Comparison of ENCODE assay signal across 9 cellular contexts in the genomic region with DNA sequence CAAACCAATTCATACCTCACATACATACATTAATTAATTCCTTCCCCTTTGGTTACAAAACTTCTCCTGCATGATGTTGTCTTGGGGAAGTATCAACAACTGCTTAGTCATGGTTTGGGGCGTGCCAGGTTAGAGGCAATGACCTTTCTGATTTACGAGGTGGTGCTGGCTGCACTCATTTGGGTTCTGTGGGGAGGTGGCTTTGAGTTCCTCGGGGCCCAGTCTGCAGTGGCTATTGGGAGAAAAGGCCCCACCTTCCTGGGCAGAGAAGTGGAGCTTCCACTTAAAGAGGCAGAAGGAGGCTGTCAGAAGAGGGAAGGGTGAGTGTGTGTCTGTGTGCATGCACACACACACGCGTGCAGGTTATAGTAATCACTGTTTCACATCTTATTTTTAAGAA. TPM values are rescaled to one million over a fixed set of nuclear protein-coding genes. Genes with fewer than 3 reads are reported as not detected.
DNase-seq lines count a peak whose midpoint lies in the region; ATAC-seq and TF ChIP-seq lines count a peak whose summit lies in the region.
"Had no signal": no experiment of that assay in that cellular context is flagged by ENCODE, and none has a peak within 500 bp of the region (broad histone marks: within the 10 kb centered on the region; RNA-seq: fewer than 3 reads in every experiment).

No MANE protein-coding gene starts in this region.

- no peaks in the 10 kb centered on the region for H3K27me3 ChIP-seq in IMR-90 (ENCODE audit: control insufficient read depth, insufficient read depth, low read length)
- no peaks in the 10 kb centered on the region for H3K27me3 ChIP-seq in adrenal gland

- no peaks in the 10 kb centered on the region for H3K9me3 ChIP-seq in IMR-90 (ENCODE audit: control insufficient read depth, insufficient read depth, low read length)
- no peaks in the 10 kb centered on the region for H3K9me3 ChIP-seq in adrenal gland (replicated peaks in 1 of 3)

- H4K91ac ChIP-seq in IMR-90 (ENCODE audit: insufficient read depth, low read depth, low read length), result no peak overlapping the region

- CTCF ChIA-PET in IMR-90 (lab: Yijun Ruan, JAX), result interaction anchor here (0.7 to 1.6 kb wide), 2 partner anchors 21 to 205 kb away, joined by 3 read pairs; no protein-coding TSS in a partner anchor

- TF ChIP-seq CTCF in IMR-90 (conservative IDR thresholded peaks at IDR 0.05; ENCODE audit: low read depth, low read length) (no peak), adrenal gland (IDR thresholded peaks at IDR 0.05) (no peak)

- H3K18ac ChIP-seq in IMR-90 (ENCODE audit: low read depth, low read length), result 0 out of 2 replicates have a peak overlapping the region, but pooled peaks have one; percentile 28

- H2AK9ac ChIP-seq in IMR-90 (replicated peaks; ENCODE audit: low read depth, low read length, poor library complexity), result no peak overlapping the region

- peak overlapping the region in 1 of 2 experiments; percentile 32; a peak in 2 of 4 replicates for H4K8ac ChIP-seq in IMR-90 (ENCODE audit: low read depth in 2 of 2, low read length in 2 of 2)

- WGBS in IMR-90 (ENCODE audit: extremely low coverage in 2 of 2, insufficient read length in 1 of 2), 2 experiments, result 0% methylated on average over 1 of the region's 5 CpGs; no CpG with 5 or more reads in 1 of the 2 experiments
- WGBS in adrenal gland, 4 donors, result 37 to 55% (median 40%) methylated on average over 5 of the region's 5 CpGs

- no peak for TF ChIP-seq POLR2A in IMR-90 (IDR thresholded peaks at IDR 0.05; ENCODE audit: low read depth, low read length)
- no peak for TF ChIP-seq POLR2A in adrenal gland (IDR thresholded peaks at IDR 0.05)

- H3K4ac ChIP-seq in IMR-90 (ENCODE audit: low read depth, low read length), result no peak overlapping the region; the same call in 1 of the 2 replicates

- no peaks in the 10 kb centered on the region for H3K79me1 ChIP-seq in IMR-90 (ENCODE audit: low read depth in 1 of 2, low read length in 2 of 2)

- H3K27ac ChIP-seq in IMR-90 (ENCODE audit: insufficient read depth, low read length) (no peak overlapping the region), adrenal gland (peak overlapping the region in 2 of 5 donors; percentile 1 to 6)

- H3K36me3 ChIP-seq in IMR-90 (ENCODE audit: control insufficient read depth, insufficient read depth, low read length) (no peaks in the 10 kb centered on the region), adrenal gland (replicated peaks in 1 of 2) (no peaks in the 10 kb centered on the region)

- H2BK120ac ChIP-seq in IMR-90 (ENCODE audit: low read depth, low read length), result no peak overlapping the region

- no peak for TF ChIP-seq RAD21 in IMR-90 (IDR thresholded peaks at IDR 0.05; ENCODE audit: low read length)

- DNase-seq in CD1c-positive myeloid dendritic cell (ENCODE audit: extremely low spot score), result peak; percentile 93
- peak; percentile 29 for DNase-seq in IMR-90
- DNase-seq in adrenal gland, result peak; percentile 43 to 91 (median 84)
- peak; percentile 33 for DNase-seq in myocyte (ENCODE audit: low read depth)
- no peak for DNase-seq in NCI-H82 treated with DMSO at 0.1 percent for 48 hours (lab: John Stamatoyannopoulos, UW; ENCODE audit: unreplicated experiment)
- DNase-seq: NCI-H510A treated with DMSO at 0.1 percent for 48 hours had no signal

- H4K20me1 ChIP-seq in IMR-90 (ENCODE audit: insufficient read depth, low read length), result no peaks in the 10 kb centered on the region

- H3K4me3 ChIP-seq in IMR-90 (ENCODE audit: insufficient read depth, low read depth, low read length), result no peak overlapping the region
- no peak overlapping the region for H3K4me3 ChIP-seq in adrenal gland

- no peak overlapping the region for H2BK20ac ChIP-seq in IMR-90 (ENCODE audit: low read depth, low read length)

- H3K4me1 ChIP-seq in IMR-90 (ENCODE audit: control insufficient read depth, insufficient read depth, low read length), result peaks cover 3% of the 10 kb centered on the region
- peaks cover 8 to 16% of the 10 kb centered on the region in 2 donors for H3K4me1 ChIP-seq in adrenal gland (replicated peaks in 1 of 2)

- dilution Hi-C loops in IMR-90 (cut with HindIII; ENCODE audit: low sequenced_read_pairs, unreplicated experiment), result no loop called here

- no peak overlapping the region for H3K56ac ChIP-seq in IMR-90 (ENCODE audit: extremely low read depth, insufficient read depth, low read length)

- H2BK5ac ChIP-seq in IMR-90 (ENCODE audit: low read depth, low read length, poor library complexity, severe bottlenecking), result no peak overlapping the region

- no peak overlapping the region; the same call in 1 of the 2 replicates for H3K4me2 ChIP-seq in IMR-90 (ENCODE audit: low read depth, low read length)

- no peak overlapping the region for H3K9ac ChIP-seq in IMR-90 (ENCODE audit: low read depth, low read length)

- ATAC-seq in IMR-90 (ENCODE audit: low read depth) (peak; percentile 82), HG03159 (IDR thresholded peaks at IDR 0.05; ENCODE audit: unreplicated experiment) (no peak), HG02981 (IDR thresholded peaks at IDR 0.05; ENCODE audit: unreplicated experiment) (no peak), GM19395 (IDR thresholded peaks at IDR 0.05; ENCODE audit: unreplicated experiment) (no peak)

- no TSS peak for BruUV-seq in IMR-90 (replicated peaks; lab: Mats Ljungman, UMichigan)

- no peak overlapping the region for H4K5ac ChIP-seq in IMR-90 (ENCODE audit: low read depth, low read length)

- peak overlapping the region; percentile 27 for H3K14ac ChIP-seq in IMR-90 (replicated peaks; ENCODE audit: low read depth, low read length)

- POLR2A ChIA-PET in IMR-90 (lab: Charles Lee; ENCODE audit: unreplicated experiment), result no interaction called here

- in situ Hi-C loops in IMR-90 (cut with MboI; ENCODE audit: low sequenced_read_pairs), result no loop called here

- 0 out of 3 replicates have a peak overlapping the region, but pooled peaks have one; percentile 20 for H2BK15ac ChIP-seq in IMR-90 (ENCODE audit: low read depth, low read length)

- H2AFZ ChIP-seq in IMR-90 (replicated peaks; ENCODE audit: low read length, poor library complexity), result peak overlapping the region; percentile 58

- no peak overlapping the region for H2AK5ac ChIP-seq in IMR-90 (ENCODE audit: low read depth, low read length)

- H3K9me1 ChIP-seq in IMR-90 (ENCODE audit: insufficient read depth, low read length), result 0 out of 2 replicates have a peak, but pooled peaks cover 4% of the 10 kb centered on the region

- intact Hi-C loops in IMR-90 (cut with micrococcal nuclease) (no loop called here), adrenal gland (cut with DNase I) (no loop called here)

- H3K23ac ChIP-seq in IMR-90 (ENCODE audit: low read depth, low read length), result no peak overlapping the region

TF ChIP-seq in IMR-90, 13 proteins besides CTCF, POLR2A, EP300 and RAD21:
- TF ChIP-seq FOS (IDR thresholded peaks at IDR 0.05; ENCODE audit: low read depth, low read length) (no peak), BHLHE40 (IDR thresholded peaks at IDR 0.05; ENCODE audit: low read depth, low read length) (peak; percentile 58), NFE2L2 (IDR thresholded peaks at IDR 0.05; ENCODE audit: low read depth, low read length) (peak; percentile 83)

RNA-seq across cellular contexts. Expression of gene ETV4, which starts 10.2 kb away (rescaled TPM):
- total RNA-seq in IMR-90 (2012; rRNA removed) (3.3 and 4.3 TPM in 2 replicates), adrenal gland (1 to 10 TPM in 6 of 8 donors, under 1 TPM in 2; 0.26 to 3.5 (median 2.2) TPM), myocyte (3.0 and 7.9 TPM in 2 replicates)
- polyA plus RNA-seq in IMR-90 (2012; rRNA removed) (12.7 and 13.2 TPM in 2 replicates), adrenal gland (1 to 10 TPM; 1.9 to 6.6 (median 1.9) TPM)
- 9.5 TPM in 2 replicates for polyA plus RNA-seq in IMR-90 (2012; cell fraction: cytosol; rRNA removed)
- 17.9 and 24.9 TPM in 2 replicates for polyA plus RNA-seq in IMR-90 (2012; cell fraction: nucleus; rRNA removed; ENCODE audit: low replicate concordance)
- polyA plus RNA-seq in myocyte (2012), result 2.8 TPM
